Comparison of ENCODE assay signal across 16 cellular contexts in genomic region chr10:113858541-113858940, GRCh38. TPM values are rescaled to one million over a fixed set of nuclear protein-coding genes. Genes with fewer than 3 reads are reported as not detected.
DNase-seq lines count a peak whose midpoint lies in the region; ATAC-seq and TF ChIP-seq lines count a peak whose summit lies in the region.
"Had no signal": no experiment of that assay in that cellular context is flagged by ENCODE, and none has a peak within 500 bp of the region (broad histone marks: within the 10 kb centered on the region; RNA-seq: fewer than 3 reads in every experiment).

No MANE protein-coding gene starts in this region.

- peak in 3 of 8 donors; percentile 50 to 65 (median 62) for ATAC-seq in heart right ventricle
- no peak for ATAC-seq in CD4-positive, alpha-beta T cell (ENCODE audit: poor library complexity)
- ATAC-seq in activated CD8-positive, alpha-beta memory T cell treated with anti-CD3 and anti-CD28 coated beads, Interleukin-2, amount 10 ng/mL, durations not matched to agents 7 days and 5 days = no peak
- ATAC-seq: activated CD8-positive, alpha-beta T cell treated with anti-CD3 and anti-CD28 coated beads, Interleukin-2, amount 10 ng/mL, durations not matched to agents 7 days and 5 days had no signal

- H3K27ac ChIP-seq in 22Rv1 (peak overlapping the region; percentile 87), heart right ventricle (peak overlapping the region in 9 of 10 donors; percentile 28 to 97 (median 96))
- no peak overlapping the region for H3K27ac ChIP-seq in CD4-positive, alpha-beta T cell (ENCODE audit: low read depth, low read length)
- H3K27ac ChIP-seq: parathyroid adenoma, upper lobe of left lung had no signal

- H3K36me3 Mint-ChIP-seq in CD4-positive, alpha-beta T cell (ENCODE audit: low read depth) = peaks cover 67% of the 10 kb centered on the region
- peaks cover 47% of the 10 kb centered on the region for H3K36me3 Mint-ChIP-seq in activated CD8-positive, alpha-beta memory T cell treated with anti-CD3 and anti-CD28 coated beads, Interleukin-2, amount 10 ng/mL, durations not matched to agents 7 days and 5 days

- no peak overlapping the region for H3K9ac ChIP-seq in adipocyte (ENCODE audit: low read length)
- H3K9ac ChIP-seq: parathyroid adenoma had no signal

- H3K27ac Mint-ChIP-seq in CD4-positive, alpha-beta T cell = no peak overlapping the region
- H3K27ac Mint-ChIP-seq in activated CD8-positive, alpha-beta memory T cell treated with anti-CD3 and anti-CD28 coated beads, Interleukin-2, amount 10 ng/mL, durations not matched to agents 7 days and 5 days = no peak overlapping the region
- H3K27ac Mint-ChIP-seq: activated CD8-positive, alpha-beta T cell treated with anti-CD3 and anti-CD28 coated beads, Interleukin-2, amount 10 ng/mL, durations not matched to agents 7 days and 5 days had no signal

- TF ChIP-seq CTCF in 22Rv1 (IDR thresholded peaks at IDR 0.05) = no peak
- TF ChIP-seq CTCF in heart right ventricle (IDR thresholded peaks at IDR 0.05) = no peak
- no peak for TF ChIP-seq CTCF in CD4-positive, alpha-beta T cell (IDR thresholded peaks at IDR 0.05)

- H3K4me3 ChIP-seq in adipocyte (ENCODE audit: low read length) (no peak overlapping the region), heart right ventricle (peak overlapping the region in 8 of 10 donors; percentile 0 to 93 (median 52))
- H3K4me3 ChIP-seq: upper lobe of left lung had no signal

- intact Hi-C loops in heart right ventricle (cut with DNase I) = loop anchor here in 6 of 10 donors (5.0 to 10.0 kb wide), 5 partner anchors 34 to 209 kb away; partner anchors contain the start of gene ADRB1 (in 4 of the 6)
- intact Hi-C loops in CD4-positive, alpha-beta T cell (cut with DNase I, micrococcal nuclease) = loop anchor here in 1 of 2 experiments (5.0 to 10.0 kb wide), 2 partner anchors 174 to 314 kb away; partner anchors contain the start of gene CCDC186

- H3K9me3 Mint-ChIP-seq in CD4-positive, alpha-beta T cell = peaks cover 2% of the 10 kb centered on the region
- peaks cover 11% of the 10 kb centered on the region for H3K9me3 Mint-ChIP-seq in activated CD8-positive, alpha-beta memory T cell treated with anti-CD3 and anti-CD28 coated beads, Interleukin-2, amount 10 ng/mL, durations not matched to agents 7 days and 5 days (ENCODE audit: low read depth)

- H3K36me3 ChIP-seq in adipocyte (ENCODE audit: control insufficient read depth, insufficient read depth, low read length, severe bottlenecking) = peaks cover 30% of the 10 kb centered on the region
- H3K36me3 ChIP-seq in heart right ventricle = peaks cover 0 to 54% (median 32%) of the 10 kb centered on the region in 9 donors

- DNase-seq in HUDEP-2 (lab: John Stamatoyannopoulos, UW; ENCODE audit: unreplicated experiment in 76 of 76) = peak in 44 of 76 experiments; percentile 3 to 90 (median 74)
- DNase-seq in adipocyte (ENCODE audit: low read depth) = peak; percentile 23
- DNase-seq in heart right ventricle = peak in 1 of 2 donors; percentile 13
- DNase-seq in NCI-H128 (lab: John Stamatoyannopoulos, UW; ENCODE audit: unreplicated experiment) = no peak
- no peak for DNase-seq in CD4-positive, alpha-beta T cell
- DNase-seq in G401 (ENCODE audit: low spot score) = no peak
- DNase-seq in activated CD8-positive, alpha-beta memory T cell treated with anti-CD3 and anti-CD28 coated beads, Interleukin-2, amount 10 ng/mL, durations not matched to agents 7 days and 5 days = no peak
- DNase-seq: activated CD8-positive, alpha-beta T cell treated with anti-CD3 and anti-CD28 coated beads, Interleukin-2, amount 10 ng/mL, durations not matched to agents 7 days and 5 days; activated naive CD4-positive, alpha-beta T cell; cerebellar nuclear complex; midbrain; NCI-H1694; T-helper 9 cell; upper lobe of left lung had no signal

- no peaks in the 10 kb centered on the region for H3K27me3 Mint-ChIP-seq in CD4-positive, alpha-beta T cell
- no peaks in the 10 kb centered on the region for H3K27me3 Mint-ChIP-seq in activated CD8-positive, alpha-beta memory T cell treated with anti-CD3 and anti-CD28 coated beads, Interleukin-2, amount 10 ng/mL, durations not matched to agents 7 days and 5 days

- WGBS in heart right ventricle, 2 donors = 51 to 64% methylated on average over 2 of the region's 2 CpGs

- H3K27me3 ChIP-seq in adipocyte (replicated peaks; ENCODE audit: control insufficient read depth, insufficient read depth, low read length) (no peaks in the 10 kb centered on the region), heart right ventricle (no peaks in the 10 kb centered on the region)
- no peaks in the 10 kb centered on the region for H3K27me3 ChIP-seq in CD4-positive, alpha-beta T cell (ENCODE audit: control insufficient read depth, insufficient read depth, low read length)
- H3K27me3 ChIP-seq: upper lobe of left lung had no signal

- H3K9me3 ChIP-seq in adipocyte (ENCODE audit: control insufficient read depth, low read length) = no peaks in the 10 kb centered on the region
- peaks cover 0 to 10% (median 0%) of the 10 kb centered on the region in 11 donors for H3K9me3 ChIP-seq in heart right ventricle
- no peaks in the 10 kb centered on the region for H3K9me3 ChIP-seq in CD4-positive, alpha-beta T cell (ENCODE audit: control insufficient read depth, low read length)
- H3K9me3 ChIP-seq: upper lobe of left lung had no signal

- H3K4me1 ChIP-seq in adipocyte (ENCODE audit: control insufficient read depth, insufficient read depth, low read length) (peaks cover 31% of the 10 kb centered on the region), heart right ventricle (peaks cover 0 to 36% (median 29%) of the 10 kb centered on the region in 9 donors)

- H3K4me3 Mint-ChIP-seq in CD4-positive, alpha-beta T cell = no peak overlapping the region
- H3K4me3 Mint-ChIP-seq in activated CD8-positive, alpha-beta memory T cell treated with anti-CD3 and anti-CD28 coated beads, Interleukin-2, amount 10 ng/mL, durations not matched to agents 7 days and 5 days = no peak overlapping the region
- H3K4me3 Mint-ChIP-seq: activated CD8-positive, alpha-beta T cell treated with anti-CD3 and anti-CD28 coated beads, Interleukin-2, amount 10 ng/mL, durations not matched to agents 7 days and 5 days had no signal

- CTCF ChIA-PET in CD4-positive, alpha-beta T cell (lab: Charles Lee) = no interaction called here
- CTCF ChIA-PET in activated CD8-positive, alpha-beta memory T cell treated with anti-CD3 and anti-CD28 coated beads, Interleukin-2, amount 10 ng/mL, durations not matched to agents 7 days and 5 days (lab: Charles Lee) = interaction anchor here (1.2 kb wide), 1 partner anchor 59 kb away, joined by 4 read pairs; no protein-coding TSS in a partner anchor

- POLR2A ChIA-PET in CD4-positive, alpha-beta T cell (lab: Charles Lee) = interaction anchor here (1.0 kb wide), 1 partner anchor 102 kb away, joined by 5 read pairs; no protein-coding TSS in a partner anchor

- in situ Hi-C loops in G401 (cut with HindIII; ENCODE audit: low sequenced_read_pairs) = no loop called here

- peaks cover 38% of the 10 kb centered on the region for H3K4me1 Mint-ChIP-seq in CD4-positive, alpha-beta T cell (ENCODE audit: low read depth)
- H3K4me1 Mint-ChIP-seq in activated CD8-positive, alpha-beta memory T cell treated with anti-CD3 and anti-CD28 coated beads, Interleukin-2, amount 10 ng/mL, durations not matched to agents 7 days and 5 days = peaks cover 35% of the 10 kb centered on the region

RNA-seq across cellular contexts. Expression of gene NHLRC2, which starts 4.1 kb away (rescaled TPM):
- total RNA-seq in heart right ventricle = 10 to 100 TPM; 58.0 to 98.0 (median 72.0) TPM
- polyA plus RNA-seq in heart right ventricle = 10 to 100 TPM in 1 of 2 donors, 1 to 10 TPM in 1; 6.7 to 22.8 TPM
- total RNA-seq in CD4-positive, alpha-beta T cell = 1 to 10 TPM; 4.6 TPM
- total RNA-seq in G401 (2014; rRNA removed; shearing (Covaris generic)) = 12.3 and 21.0 TPM in 2 replicates
- total RNA-seq in activated CD8-positive, alpha-beta memory T cell treated with anti-CD3 and anti-CD28 coated beads, Interleukin-2, amount 10 ng/mL, durations not matched to agents 7 days and 5 days = 10 to 100 TPM; 35.7 to 36.4 TPM

RNA-seq across cellular contexts. Expression of gene DCLRE1A, which starts 4.7 kb away (rescaled TPM):
- 1 to 10 TPM; 4.6 to 7.5 (median 5.7) TPM for total RNA-seq in heart right ventricle
- polyA plus RNA-seq in heart right ventricle = 1 to 10 TPM; 3.3 to 3.9 TPM
- under 1 TPM; 0.36 to 0.47 TPM for total RNA-seq in CD4-positive, alpha-beta T cell
- 8.2 and 8.4 TPM in 2 replicates for total RNA-seq in G401 (2014; rRNA removed; shearing (Covaris generic))
- total RNA-seq in activated CD8-positive, alpha-beta memory T cell treated with anti-CD3 and anti-CD28 coated beads, Interleukin-2, amount 10 ng/mL, durations not matched to agents 7 days and 5 days = 10 to 100 TPM; 17.4 to 20.1 TPM

Comparison
In these comparisons a context has a peak if more than half of its experiments do, and no peak if none do; other contexts are left out.
1. DNase-seq: peak in HUDEP-2 (44 of 76) and adipocyte (single experiment); none in NCI-H128 (single experiment), CD4-positive, alpha-beta T cell (0 of 10), G401 (single experiment) and activated CD8-positive, alpha-beta memory T cell treated with anti-CD3 and anti-CD28 coated beads, Interleukin-2, amount 10 ng/mL, durations not matched to agents 7 days and 5 days (single experiment).